24 cellular contexts compared by ENCODE assay signal in genomic region chr4:154590329-154591006, GRCh38. TPM values are rescaled to one million over a fixed set of nuclear protein-coding genes. Genes with fewer than 3 reads are reported as not detected.
DNase-seq lines count a peak whose midpoint lies in the region; ATAC-seq and TF ChIP-seq lines count a peak whose summit lies in the region.
"Had no signal": no experiment of that assay in that cellular context is flagged by ENCODE, and none has a peak within 500 bp of the region (broad histone marks: within the 10 kb centered on the region; RNA-seq: fewer than 3 reads in every experiment).

Gene FGA (minus strand): TSS chr4:154590742. CDS start chr4:154590687, 55 bp downstream.

- no peaks in the 10 kb centered on the region for H3K9me3 Mint-ChIP-seq in activated naive CD4-positive, alpha-beta T cell treated with anti-CD3 and anti-CD28 coated beads, Interleukin-2, amount 10 ng/mL, durations not matched to agents 7 days and 5 days
- H3K9me3 Mint-ChIP-seq: activated T-helper 2 cell treated with anti-CD3 and anti-CD28 coated beads, Interferon-gamma antibody, Interleukin-2, Interleukin-4, amounts not matched to agents 10 μg/mL and 5 μg/mL and 100 μg/mL, durations not matched to agents 14 hours and 24 hours and 36 hours; naive B cell had no signal

- no peaks in the 10 kb centered on the region for H3K79me1 ChIP-seq in mesendoderm (ENCODE audit: low read length)

- TF ChIP-seq POLR2A in breast epithelium (IDR thresholded peaks at IDR 0.05): no peak

- H3K9ac ChIP-seq in NT2/D1 (ENCODE audit: insufficient read length, low read depth) (no peak within 1 kb of the TSS), mesendoderm (ENCODE audit: low read length) (no peak within 1 kb of the TSS)
- H3K9ac ChIP-seq: BLaER1 treated with 17β-estradiol and CSF1 and Interleukin-3, amounts not matched to agents 10 nM and 100 nM had no signal

- H4K8ac ChIP-seq in mesendoderm (ENCODE audit: low read depth, low read length): no peak within 1 kb of the TSS

- H3K9me3 ChIP-seq in NT2/D1 (ENCODE audit: insufficient read depth, low read length): no peaks in the 10 kb centered on the region
- H3K9me3 ChIP-seq in upper lobe of right lung: no peaks in the 10 kb centered on the region
- no peaks in the 10 kb centered on the region for H3K9me3 ChIP-seq in breast epithelium
- H3K9me3 ChIP-seq: BLaER1 treated with 17β-estradiol and CSF1 and Interleukin-3, amounts not matched to agents 10 nM and 100 nM; stomach; tibial artery had no signal

- H3K4me2 ChIP-seq in mesendoderm (ENCODE audit: low read length): no peak within 1 kb of the TSS
- H3K4me2 ChIP-seq: BLaER1 treated with 17β-estradiol and CSF1 and Interleukin-3, amounts not matched to agents 10 nM and 100 nM had no signal

- intact Hi-C loops in upper lobe of right lung (cut with DNase I) (no loop called here), breast epithelium (cut with DNase I; ENCODE audit: low total_unique reads) (loop anchor here (10.0 kb wide), 1 partner anchor 294 kb away; no protein-coding TSS in a partner anchor)

- no peak within 1 kb of the TSS for H3K23ac ChIP-seq in mesendoderm (ENCODE audit: low read length)

- H2BK120ac ChIP-seq in mesendoderm (ENCODE audit: low read depth, low read length): no peak within 1 kb of the TSS

- no peaks in the 10 kb centered on the region for H3K4me1 ChIP-seq in NT2/D1 (ENCODE audit: insufficient read depth, insufficient read length)
- H3K4me1 ChIP-seq in mesendoderm (ENCODE audit: control insufficient read depth, low read depth, low read length): no peaks in the 10 kb centered on the region
- H3K4me1 ChIP-seq in upper lobe of right lung: no peaks in the 10 kb centered on the region
- H3K4me1 ChIP-seq in breast epithelium: no peaks in the 10 kb centered on the region
- H3K4me1 ChIP-seq: BLaER1 treated with 17β-estradiol and CSF1 and Interleukin-3, amounts not matched to agents 10 nM and 100 nM; stomach; tibial artery had no signal

- DNase-seq in NT2/D1 (ENCODE audit: low read depth, low spot score): peak; percentile 6
- DNase-seq in kidney glomerular epithelial cell (lab: John Stamatoyannopoulos, UW): peak; percentile 32
- peak; percentile 47 for DNase-seq in mesendoderm
- no peak for DNase-seq in upper lobe of right lung
- DNase-seq in breast epithelium (ENCODE audit: low spot score in 2 of 2): no peak
- no peak for DNase-seq in activated naive CD4-positive, alpha-beta T cell treated with anti-CD3 and anti-CD28 coated beads, Interleukin-2, amount 10 ng/mL, durations not matched to agents 7 days and 5 days
- DNase-seq: activated CD4-positive, alpha-beta T cell treated with anti-CD3 and anti-CD28 coated beads for 1 hour; activated CD8-positive, alpha-beta T cell treated with anti-CD3 and anti-CD28 coated beads, Interleukin-2, amount 10 ng/mL, durations not matched to agents 7 days and 5 days; COR-L47; islet precursor cell; Kasumi-1; naive B cell; NCI-H1436; NCI-H345; NCI-H748 treated with DMSO at 0.1 percent for 48 hours; stomach; SW 1271; tibial artery had no signal

- H3K4me3 Mint-ChIP-seq in activated naive CD4-positive, alpha-beta T cell treated with anti-CD3 and anti-CD28 coated beads, Interleukin-2, amount 10 ng/mL, durations not matched to agents 7 days and 5 days: no peak within 1 kb of the TSS
- H3K4me3 Mint-ChIP-seq: activated CD8-positive, alpha-beta T cell treated with anti-CD3 and anti-CD28 coated beads, Interleukin-2, amount 10 ng/mL, durations not matched to agents 7 days and 5 days; activated naive CD8-positive, alpha-beta T cell; naive B cell had no signal

- no peak within 1 kb of the TSS for H2BK5ac ChIP-seq in mesendoderm (ENCODE audit: low read length)

- H3K4me1 Mint-ChIP-seq in activated naive CD4-positive, alpha-beta T cell treated with anti-CD3 and anti-CD28 coated beads, Interleukin-2, amount 10 ng/mL, durations not matched to agents 7 days and 5 days: no peaks in the 10 kb centered on the region
- H3K4me1 Mint-ChIP-seq: naive B cell had no signal

- H2BK15ac ChIP-seq in mesendoderm (replicated peaks; ENCODE audit: low read depth): no peak within 1 kb of the TSS

- H3K4ac ChIP-seq in mesendoderm (ENCODE audit: low read depth, low read length): no peak within 1 kb of the TSS

- H3K56ac ChIP-seq in mesendoderm (ENCODE audit: low read length): no peak within 1 kb of the TSS

- TF ChIP-seq CTCF in upper lobe of right lung (IDR thresholded peaks at IDR 0.05): no peak
- no peak for TF ChIP-seq CTCF in breast epithelium (IDR thresholded peaks at IDR 0.05)

- no peak within 1 kb of the TSS for H3K18ac ChIP-seq in mesendoderm (ENCODE audit: low read length)

- H3K27me3 ChIP-seq in NT2/D1 (ENCODE audit: insufficient read depth, insufficient read length): no peaks in the 10 kb centered on the region
- H3K27me3 ChIP-seq in mesendoderm (ENCODE audit: insufficient read depth, low read length, poor library complexity): no peaks in the 10 kb centered on the region
- no peaks in the 10 kb centered on the region for H3K27me3 ChIP-seq in upper lobe of right lung
- no peaks in the 10 kb centered on the region for H3K27me3 ChIP-seq in breast epithelium
- H3K27me3 ChIP-seq: BLaER1 treated with 17β-estradiol and CSF1 and Interleukin-3, amounts not matched to agents 10 nM and 100 nM had no signal

- H2AK5ac ChIP-seq in mesendoderm (ENCODE audit: low read length): no peak within 1 kb of the TSS

- no peaks in the 10 kb centered on the region for H3K79me2 ChIP-seq in mesendoderm (ENCODE audit: control insufficient read depth, insufficient read depth, low read length)

- H4K5ac ChIP-seq in mesendoderm (ENCODE audit: low read length): no peak within 1 kb of the TSS

- H3K4me3 ChIP-seq in NT2/D1 (ENCODE audit: insufficient read length, low read depth) (no peak within 1 kb of the TSS), mesendoderm (ENCODE audit: low read length) (no peak within 1 kb of the TSS), upper lobe of right lung (no peak within 1 kb of the TSS), breast epithelium (no peak within 1 kb of the TSS)
- H3K4me3 ChIP-seq: BLaER1 treated with 17β-estradiol and CSF1 and Interleukin-3, amounts not matched to agents 10 nM and 100 nM; stomach; tibial artery had no signal

- no peak within 1 kb of the TSS for H3K27ac Mint-ChIP-seq in activated naive CD4-positive, alpha-beta T cell treated with anti-CD3 and anti-CD28 coated beads, Interleukin-2, amount 10 ng/mL, durations not matched to agents 7 days and 5 days
- H3K27ac Mint-ChIP-seq: activated CD8-positive, alpha-beta T cell treated with anti-CD3 and anti-CD28 coated beads, Interleukin-2, amount 10 ng/mL, durations not matched to agents 7 days and 5 days; activated naive CD8-positive, alpha-beta T cell; activated T-helper 2 cell treated with anti-CD3 and anti-CD28 coated beads, Interferon-gamma antibody, Interleukin-2, Interleukin-4, amounts not matched to agents 10 μg/mL and 5 μg/mL and 100 μg/mL, durations not matched to agents 14 hours and 24 hours and 36 hours; naive B cell had no signal

- whole genome bisulfite sequencing in mesendoderm (ENCODE audit: extremely low coverage, insufficient coverage, low lambda C conversion rate): no CpG with 5 or more reads among the region's 3 CpGs

- H3K36me3 ChIP-seq in NT2/D1 (ENCODE audit: insufficient read depth, insufficient read length, low read length) (no peaks in the 10 kb centered on the region), mesendoderm (ENCODE audit: control insufficient read depth, insufficient read depth, low read length) (no peaks in the 10 kb centered on the region), upper lobe of right lung (no peaks in the 10 kb centered on the region), breast epithelium (no peaks in the 10 kb centered on the region)
- H3K36me3 ChIP-seq: BLaER1 treated with 17β-estradiol and CSF1 and Interleukin-3, amounts not matched to agents 10 nM and 100 nM; stomach; tibial artery had no signal

- peak; percentile 90 for ATAC-seq in upper lobe of right lung
- ATAC-seq in HG02623 (IDR thresholded peaks at IDR 0.05; ENCODE audit: unreplicated experiment): no peak
- ATAC-seq: activated CD8-positive, alpha-beta T cell treated with anti-CD3 and anti-CD28 coated beads, Interleukin-2, amount 10 ng/mL, durations not matched to agents 7 days and 5 days had no signal

- H3K27me3 Mint-ChIP-seq in activated naive CD4-positive, alpha-beta T cell treated with anti-CD3 and anti-CD28 coated beads, Interleukin-2, amount 10 ng/mL, durations not matched to agents 7 days and 5 days: peaks cover 19% of the 10 kb centered on the region

- CTCF ChIA-PET in activated naive CD4-positive, alpha-beta T cell treated with anti-CD3 and anti-CD28 coated beads, Interleukin-2, amount 10 ng/mL, durations not matched to agents 7 days and 5 days (lab: Charles Lee): no interaction called here

- H3K27ac ChIP-seq in mesendoderm (ENCODE audit: low read depth, low read length) (no peak within 1 kb of the TSS), upper lobe of right lung (peak within 1 kb of the TSS; percentile 27), breast epithelium (no peak within 1 kb of the TSS)
- H3K27ac ChIP-seq: BLaER1 treated with 17β-estradiol and CSF1 and Interleukin-3, amounts not matched to agents 10 nM and 100 nM; tibial artery had no signal

- no peaks in the 10 kb centered on the region for H3K36me3 Mint-ChIP-seq in activated naive CD4-positive, alpha-beta T cell treated with anti-CD3 and anti-CD28 coated beads, Interleukin-2, amount 10 ng/mL, durations not matched to agents 7 days and 5 days
- H3K36me3 Mint-ChIP-seq: activated naive CD8-positive, alpha-beta T cell; naive B cell had no signal

RNA-seq across cellular contexts. Expression of gene FGA, which starts in this region (rescaled TPM):
- 0.03 TPM for polyA plus RNA-seq in mesendoderm (2013, experiment 1 of 2)
- polyA plus RNA-seq in mesendoderm (2013, experiment 2 of 2): not detected
- total RNA-seq in upper lobe of right lung: 39.5 TPM
- under 1 TPM in 1 of 3 donors, not detected in 2; 0.66 TPM for total RNA-seq in breast epithelium
- total RNA-seq: activated CD8-positive, alpha-beta T cell treated with anti-CD3 and anti-CD28 coated beads, Interleukin-2, amount 10 ng/mL, durations not matched to agents 7 days and 5 days; activated T-helper 2 cell treated with anti-CD3 and anti-CD28 coated beads, Interferon-gamma antibody, Interleukin-2, Interleukin-4, amounts not matched to agents 10 μg/mL and 5 μg/mL and 100 μg/mL, durations not matched to agents 14 hours and 24 hours and 36 hours; mesenteric fat pad; pulmonary artery endothelial cell had no signal

Comparison
In these comparisons a context has a peak if more than half of its experiments do, and no peak if none do; other contexts are left out.
1. RNA of gene FGA (total RNA-seq): 39.5 TPM in upper lobe of right lung (single experiment); 0.66 TPM in breast epithelium; every median in the first group is over 10 times any median in the second.
2. DNase-seq: peak in NT2/D1 (single experiment), kidney glomerular epithelial cell (single experiment) and mesendoderm (single experiment); none in upper lobe of right lung (single experiment), breast epithelium (0 of 2) and activated naive CD4-positive, alpha-beta T cell treated with anti-CD3 and anti-CD28 coated beads, Interleukin-2, amount 10 ng/mL, durations not matched to agents 7 days and 5 days (single experiment).